11 cellular contexts compared by ENCODE assay signal in genomic region chr3:23859012-23859743, GRCh38.
DNase-seq lines count a peak whose midpoint lies in the region; ATAC-seq and FAIRE-seq lines count a peak whose summit lies in the region.
"Had no signal": no experiment of that assay in that cellular context is flagged by ENCODE, and none has a peak within 500 bp of the region (broad histone marks: within the 10 kb centered on the region; RNA-seq: fewer than 3 reads in every experiment).

No MANE protein-coding gene starts in this region.

- no peaks in the 10 kb centered on the region for H3K27me3 ChIP-seq in BLaER1
- H3K27me3 ChIP-seq: esophagus squamous epithelium, stomach had no signal

- H3K9me3 Mint-ChIP-seq in central memory CD8-positive, alpha-beta T cell: no peaks in the 10 kb centered on the region
- H3K9me3 Mint-ChIP-seq in stimulated activated memory B cell treated with anti-CD40 and anti-IgM and Interleukin-4, amounts not matched to agents 10 μg/mL and 1 μg/mL and 100 μg/mL, for 72 hours: no peaks in the 10 kb centered on the region

- H3K36me3 Mint-ChIP-seq in central memory CD8-positive, alpha-beta T cell (ENCODE audit: insufficient read depth): peaks cover 12% of the 10 kb centered on the region
- peaks cover 13% of the 10 kb centered on the region for H3K36me3 Mint-ChIP-seq in stimulated activated memory B cell treated with anti-CD40 and anti-IgM and Interleukin-4, amounts not matched to agents 10 μg/mL and 1 μg/mL and 100 μg/mL, for 72 hours

- no peak for FAIRE-seq in HTR-8/SVneo (lab: Jason Lieb, UNC)
- FAIRE-seq: G401.6 had no signal

- H3K4me3 Mint-ChIP-seq in central memory CD8-positive, alpha-beta T cell: no peak overlapping the region
- no peak overlapping the region for H3K4me3 Mint-ChIP-seq in stimulated activated memory B cell treated with anti-CD40 and anti-IgM and Interleukin-4, amounts not matched to agents 10 μg/mL and 1 μg/mL and 100 μg/mL, for 72 hours

- no peak overlapping the region for H3K4me3 ChIP-seq in BLaER1
- H3K4me3 ChIP-seq: esophagus squamous epithelium, stomach had no signal

- H3K9me3 ChIP-seq in BLaER1: 0 out of 2 replicates have a peak, but pooled peaks cover 8% of the 10 kb centered on the region
- H3K9me3 ChIP-seq: esophagus squamous epithelium, stomach had no signal

- peaks cover 38% of the 10 kb centered on the region for H3K36me3 ChIP-seq in BLaER1

- DNase-seq in HTR-8/SVneo (ENCODE audit: insufficient read length, low spot score) (peak; percentile 34), midbrain (lab: John Stamatoyannopoulos, UW) (peak; percentile 10), GM19238 (ENCODE audit: insufficient read length, low spot score) (no peak), NCI-H345 treated with DMSO at 0.1 percent for 48 hours (lab: John Stamatoyannopoulos, UW; ENCODE audit: unreplicated experiment) (no peak)
- DNase-seq in central memory CD8-positive, alpha-beta T cell (ENCODE audit: low spot score in 2 of 2): no peak
- DNase-seq: esophagus squamous epithelium, stomach had no signal

- H3K4me1 ChIP-seq in BLaER1: peaks cover 56% of the 10 kb centered on the region

- peak overlapping the region; percentile 66 for H3K4me2 ChIP-seq in BLaER1

- H3K27ac Mint-ChIP-seq in central memory CD8-positive, alpha-beta T cell (ENCODE audit: low read depth): peak overlapping the region; percentile 2
- H3K27ac Mint-ChIP-seq in stimulated activated memory B cell treated with anti-CD40 and anti-IgM and Interleukin-4, amounts not matched to agents 10 μg/mL and 1 μg/mL and 100 μg/mL, for 72 hours: no peak overlapping the region

- no peaks in the 10 kb centered on the region for H3K27me3 Mint-ChIP-seq in central memory CD8-positive, alpha-beta T cell
- no peaks in the 10 kb centered on the region for H3K27me3 Mint-ChIP-seq in stimulated activated memory B cell treated with anti-CD40 and anti-IgM and Interleukin-4, amounts not matched to agents 10 μg/mL and 1 μg/mL and 100 μg/mL, for 72 hours

- peaks cover 52% of the 10 kb centered on the region for H3K4me1 Mint-ChIP-seq in central memory CD8-positive, alpha-beta T cell
- peaks cover 58% of the 10 kb centered on the region for H3K4me1 Mint-ChIP-seq in stimulated activated memory B cell treated with anti-CD40 and anti-IgM and Interleukin-4, amounts not matched to agents 10 μg/mL and 1 μg/mL and 100 μg/mL, for 72 hours

- peaks cover 100% of the 10 kb centered on the region for H4K20me1 ChIP-seq in BLaER1

- no peak for ATAC-seq in central memory CD8-positive, alpha-beta T cell (replicated peaks; ENCODE audit: extremely low read depth, poor library complexity, severe bottlenecking)
- no peak for ATAC-seq in GM18907 (IDR thresholded peaks at IDR 0.05; ENCODE audit: unreplicated experiment)
- no peak for ATAC-seq in stimulated activated memory B cell treated with anti-CD40 and anti-IgM and Interleukin-4, amounts not matched to agents 10 μg/mL and 1 μg/mL and 100 μg/mL, for 72 hours

- no peak overlapping the region for H3K9ac ChIP-seq in BLaER1

- no peak overlapping the region for H3K27ac ChIP-seq in BLaER1
- H3K27ac ChIP-seq: esophagus squamous epithelium had no signal

Comparison
In these comparisons a context has a peak if more than half of its experiments do, and no peak if none do; other contexts are left out.
1. DNase-seq: peak in HTR-8/SVneo (single experiment) and midbrain (single experiment); none in central memory CD8-positive, alpha-beta T cell (0 of 2), GM19238 (single experiment) and NCI-H345 treated with DMSO at 0.1 percent for 48 hours (single experiment).